16 cellular contexts compared by ENCODE assay signal in the genomic region with DNA sequence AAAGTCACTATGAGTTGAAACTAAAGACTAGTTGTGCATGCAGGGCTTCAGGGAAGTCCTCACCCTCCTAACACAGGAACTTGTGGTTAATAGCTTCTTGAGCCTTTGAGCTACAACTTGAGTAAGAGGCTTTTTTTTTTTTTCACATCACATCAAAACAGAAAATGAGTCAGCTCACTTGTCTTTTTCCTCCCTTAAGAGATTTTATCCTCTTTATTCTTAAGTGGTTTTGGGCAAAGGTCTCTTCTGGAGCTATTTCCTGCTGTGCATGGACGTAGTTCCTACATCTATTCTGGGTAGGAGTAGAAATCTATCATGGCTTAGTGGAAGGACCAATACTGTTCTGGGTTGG.
DNase-seq lines count a peak whose midpoint lies in the region; ATAC-seq and TF ChIP-seq lines count a peak whose summit lies in the region.
"Had no signal": no experiment of that assay in that cellular context is flagged by ENCODE, and none has a peak within 500 bp of the region (broad histone marks: within the 10 kb centered on the region; RNA-seq: fewer than 3 reads in every experiment).

No MANE protein-coding gene starts in this region.

- ATAC-seq in GM19452 (IDR thresholded peaks at IDR 0.05; ENCODE audit: unreplicated experiment) (peak; percentile 81), sciatic nerve (no peak)
- ATAC-seq: right cardiac atrium had no signal

- H2AFZ ChIP-seq in trophoblast cell (ENCODE audit: insufficient read depth, low read length, poor library complexity): no peak overlapping the region

- H3K36me3 ChIP-seq in prostate gland (no peaks in the 10 kb centered on the region), trophoblast cell (ENCODE audit: control insufficient read depth in 1 of 2, insufficient read depth in 2 of 2, low read length in 2 of 2) (no peaks in the 10 kb centered on the region)
- H3K36me3 ChIP-seq: upper lobe of left lung had no signal

- H3K27me3 ChIP-seq in prostate gland (replicated peaks; ENCODE audit: insufficient read depth) (no peaks in the 10 kb centered on the region), trophoblast cell (ENCODE audit: insufficient read depth, low read length) (no peaks in the 10 kb centered on the region)
- H3K27me3 ChIP-seq: upper lobe of left lung had no signal

- H3K79me2 ChIP-seq in trophoblast cell (ENCODE audit: control insufficient read depth, insufficient read depth, low read length, poor library complexity): no peaks in the 10 kb centered on the region

- no peaks in the 10 kb centered on the region for H3K9me3 Mint-ChIP-seq in immature natural killer cell
- H3K9me3 Mint-ChIP-seq: activated naive CD8-positive, alpha-beta T cell treated with anti-CD3 and anti-CD28 coated beads, Interleukin-2, amount 10 ng/mL, durations not matched to agents 7 days and 5 days; T-helper 1 cell treated with Interleukin-12 subunit alpha and Interleukin-12 subunit beta and Interleukin-4 antibody, amounts not matched to agents 30 μg/mL and 1 μg/mL, for 36 hours had no signal

- H3K27me3 Mint-ChIP-seq in immature natural killer cell (ENCODE audit: low read depth in 3 of 3): peaks cover 0 to 6% (median 3%) of the 10 kb centered on the region in 3 donors
- H3K27me3 Mint-ChIP-seq: activated naive CD8-positive, alpha-beta T cell treated with anti-CD3 and anti-CD28 coated beads, Interleukin-2, amount 10 ng/mL, durations not matched to agents 7 days and 5 days had no signal

- H3K27ac Mint-ChIP-seq in immature natural killer cell: peak overlapping the region; percentile 84 to 95 (median 90)
- H3K27ac Mint-ChIP-seq: activated naive CD8-positive, alpha-beta T cell treated with anti-CD3 and anti-CD28 coated beads, Interleukin-2, amount 10 ng/mL, durations not matched to agents 7 days and 5 days; T-helper 1 cell treated with Interleukin-12 subunit alpha and Interleukin-12 subunit beta and Interleukin-4 antibody, amounts not matched to agents 30 μg/mL and 1 μg/mL, for 36 hours had no signal

- TF ChIP-seq CTCF in prostate gland (IDR thresholded peaks at IDR 0.05): no peak

- in situ Hi-C loops in ACHN (cut with HindIII; ENCODE audit: low pct_ligation_motif_present, low pct_unique_long_range_greater_than_20kb, low sequenced_read_pairs): no loop called here

- no peak overlapping the region for H3K14ac ChIP-seq in trophoblast cell (ENCODE audit: low read length)

- no peak overlapping the region for H3K9ac ChIP-seq in trophoblast cell (ENCODE audit: low read length)

- H2BK5ac ChIP-seq in trophoblast cell (ENCODE audit: low read depth, low read length, poor library complexity): no peak overlapping the region

- H2BK12ac ChIP-seq in trophoblast cell (ENCODE audit: low read length): no peak overlapping the region

- no peak for TF ChIP-seq POLR2A in prostate gland (IDR thresholded peaks at IDR 0.05)

- H3K36me3 Mint-ChIP-seq in immature natural killer cell: peaks cover 0 to 5% (median 0%) of the 10 kb centered on the region in 3 donors
- H3K36me3 Mint-ChIP-seq: activated naive CD8-positive, alpha-beta T cell treated with anti-CD3 and anti-CD28 coated beads, Interleukin-2, amount 10 ng/mL, durations not matched to agents 7 days and 5 days had no signal

- no peak overlapping the region for H2BK120ac ChIP-seq in trophoblast cell (ENCODE audit: insufficient read depth, low read length, poor library complexity)

- H3K9me3 ChIP-seq in prostate gland (no peaks in the 10 kb centered on the region), trophoblast cell (ENCODE audit: insufficient read depth, low read depth, low read length) (no peaks in the 10 kb centered on the region)
- H3K9me3 ChIP-seq: upper lobe of left lung had no signal

- H3K4ac ChIP-seq in trophoblast cell (ENCODE audit: low read depth, low read length): no peak overlapping the region

- H2AK5ac ChIP-seq in trophoblast cell (ENCODE audit: low read length): no peak overlapping the region

- peak overlapping the region; percentile 55 to 90 (median 88) for H3K4me3 Mint-ChIP-seq in immature natural killer cell
- H3K4me3 Mint-ChIP-seq: activated naive CD8-positive, alpha-beta T cell treated with anti-CD3 and anti-CD28 coated beads, Interleukin-2, amount 10 ng/mL, durations not matched to agents 7 days and 5 days; T-helper 1 cell treated with Interleukin-12 subunit alpha and Interleukin-12 subunit beta and Interleukin-4 antibody, amounts not matched to agents 30 μg/mL and 1 μg/mL, for 36 hours had no signal

- no peaks in the 10 kb centered on the region for H3K79me1 ChIP-seq in trophoblast cell (ENCODE audit: low read length)

- no peak overlapping the region for H4K91ac ChIP-seq in trophoblast cell (ENCODE audit: low read depth, low read length)

- no peaks in the 10 kb centered on the region for H3K4me1 ChIP-seq in prostate gland (replicated peaks)
- H3K4me1 ChIP-seq in trophoblast cell (ENCODE audit: control insufficient read depth in 1 of 2, insufficient read depth in 2 of 2, low read length in 2 of 2): no peaks in the 10 kb centered on the region
- H3K4me1 ChIP-seq: upper lobe of left lung had no signal

- H3K4me2 ChIP-seq in trophoblast cell (ENCODE audit: low read length): no peak overlapping the region

- H3K4me3 ChIP-seq in prostate gland (no peak overlapping the region), trophoblast cell (ENCODE audit: low read depth, low read length) (no peak overlapping the region)
- H3K4me3 ChIP-seq: upper lobe of left lung had no signal

- no peak overlapping the region for H3K23ac ChIP-seq in trophoblast cell (ENCODE audit: low read length)

- H3K4me1 Mint-ChIP-seq in immature natural killer cell: peaks cover 36 to 43% of the 10 kb centered on the region in 2 donors
- H3K4me1 Mint-ChIP-seq: activated naive CD8-positive, alpha-beta T cell treated with anti-CD3 and anti-CD28 coated beads, Interleukin-2, amount 10 ng/mL, durations not matched to agents 7 days and 5 days had no signal

- 60% methylated on average over 1 of the region's 1 CpG for WGBS in prostate gland
- no CpG with 5 or more reads among the region's 1 CpG for WGBS in trophoblast cell (ENCODE audit: extremely low coverage, insufficient coverage, insufficient read length)

- intact Hi-C loops in prostate gland (cut with DNase I) (no loop called here), sciatic nerve (cut with DNase I) (no loop called here)

- peak; percentile 28 for DNase-seq in ACHN
- peak; percentile 9 for DNase-seq in NCI-H2227 (lab: John Stamatoyannopoulos, UW; ENCODE audit: unreplicated experiment)
- peak; percentile 41 to 72 (median 63) for DNase-seq in immature natural killer cell
- DNase-seq in prostate gland (ENCODE audit: low spot score): no peak
- no peak for DNase-seq in sciatic nerve (ENCODE audit: low spot score)
- DNase-seq in trophoblast cell: no peak
- DNase-seq in activated CD4-positive, alpha-beta T cell treated with anti-CD3 and anti-CD28 coated beads, Interleukin-2, amount 50 U/mL, for 48 hours: no peak
- DNase-seq: activated CD8-positive, alpha-beta memory T cell treated with anti-CD3 and anti-CD28 coated beads for 24 hours; activated naive CD8-positive, alpha-beta T cell treated with anti-CD3 and anti-CD28 coated beads, Interleukin-2, amount 10 ng/mL, durations not matched to agents 7 days and 5 days; effector CD8-positive, alpha-beta T cell; mesendoderm; NCI-H748 treated with DMSO at 0.1 percent for 48 hours; right cardiac atrium had no signal

- H4K8ac ChIP-seq in trophoblast cell (ENCODE audit: low read depth, low read length): no peak overlapping the region

- H4K12ac ChIP-seq in trophoblast cell (ENCODE audit: low read depth, low read length): no peak overlapping the region

- no peak overlapping the region for H3K18ac ChIP-seq in trophoblast cell (ENCODE audit: low read length)

- H3K27ac ChIP-seq in prostate gland: no peak overlapping the region
- no peak overlapping the region for H3K27ac ChIP-seq in trophoblast cell (ENCODE audit: low read depth, low read length)
- H3K27ac ChIP-seq: upper lobe of left lung had no signal

Comparison
In these comparisons a context has a peak if more than half of its experiments do, and no peak if none do; other contexts are left out.
1. DNase-seq: peak in ACHN (single experiment), NCI-H2227 (single experiment) and immature natural killer cell (3 of 3); none in prostate gland (single experiment), sciatic nerve (single experiment), trophoblast cell (0 of 2) and activated CD4-positive, alpha-beta T cell treated with anti-CD3 and anti-CD28 coated beads, Interleukin-2, amount 50 U/mL, for 48 hours (0 of 2).